In the genomic region with DNA sequence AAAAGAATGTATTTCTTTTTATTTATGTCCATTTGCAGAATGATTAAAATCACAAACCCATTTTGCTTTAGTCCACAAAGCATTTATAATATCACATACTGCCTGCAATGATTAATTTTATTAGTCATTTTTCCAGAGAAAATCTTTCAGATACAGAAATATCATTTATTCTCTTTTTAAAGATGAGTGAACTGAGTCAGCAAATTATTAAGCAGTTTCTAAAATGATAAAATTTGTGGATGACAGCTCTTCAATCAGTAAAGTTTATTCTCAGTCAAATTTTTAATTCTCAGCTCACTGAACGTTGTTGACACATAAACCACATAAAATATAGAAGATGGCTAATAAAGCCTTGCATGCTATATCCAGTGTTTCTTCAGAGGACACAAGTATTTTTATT, we compare ENCODE assay signal across 36 cellular contexts.
"Had no signal": no experiment of that assay in that cellular context is flagged by ENCODE, and none has a peak within 500 bp of the region (broad histone marks: within the 10 kb centered on the region; RNA-seq: fewer than 3 reads in every experiment).

No MANE protein-coding gene starts in this region.

- H3K4me1 ChIP-seq: adrenal gland had no signal

- FAIRE-seq: bronchial epithelial cell, TTC549 had no signal

- DNase-seq: activated B cell treated with CpG ODN at 0.5 μM for 24 hours; activated CD4-positive, alpha-beta memory T cell treated with anti-CD3 and anti-CD28 coated beads for 36 hours; activated CD4-positive, alpha-beta T cell treated with anti-CD3 and anti-CD28 coated beads for 4 hours; activated CD4-positive, alpha-beta T cell treated with anti-CD3 and anti-CD28 coated beads, Interleukin-2, amount 10 ng/mL, durations not matched to agents 24 days and 14 days; activated CD4-positive, alpha-beta T cell treated with anti-CD3 and anti-CD28 coated beads, Interleukin-2, amount 50 U/mL, for 1 hour; activated CD4-positive, alpha-beta T cell treated with anti-CD3 and anti-CD28 coated beads, Interleukin-2, amount 50 U/mL, for 4 hours; activated CD4-positive, CD25-positive, alpha-beta regulatory T cell treated with anti-CD3 and anti-CD28 coated beads, Interleukin-2, amount 50 U/mL, for 72 hours; activated CD8-positive, alpha-beta memory T cell treated with anti-CD3 and anti-CD28 coated beads, Interleukin-2, amount 50 U/mL, for 4 hours; activated CD8-positive, alpha-beta T cell treated with anti-CD3 and anti-CD28 coated beads for 36 hours; activated effector memory CD4-positive, alpha-beta T cell treated with anti-CD3 and anti-CD28 coated beads, Interleukin-2, amount 50 U/mL, for 16 hours; activated gamma-delta T cell treated with Interleukin-2 at 50 U/mL for 16 hours; activated naive CD4-positive, alpha-beta T cell; activated naive CD4-positive, alpha-beta T cell treated with anti-CD3 and anti-CD28 coated beads for 36 hours; activated naive CD4-positive, alpha-beta T cell treated with anti-CD3 and anti-CD28 coated beads, Interleukin-2, amount 50 U/mL, for 16 hours; activated naive CD8-positive, alpha-beta T cell treated with anti-CD3 and anti-CD28 coated beads for 36 hours; activated T-cell treated with anti-CD3 and anti-CD28 coated beads for 4 hours; activated T-cell treated with anti-CD3 and anti-CD28 coated beads, Interleukin-2, amount 50 U/mL, for 1 hour; activated T-cell treated with anti-CD3 and anti-CD28 coated beads, Interleukin-2, amount 50 U/mL, for 4 hours; activated T-cell treated with anti-CD3 and anti-CD28 coated beads, Interleukin-2, amount 50 U/mL, for 72 hours; adrenal gland; amniotic stem cell; caudate nucleus; cerebellar nuclear complex; T-helper 2 cell; T-helper 9 cell had no signal

- H3K4me3 Mint-ChIP-seq: activated B cell treated with CpG ODN at 0.5 μM for 24 hours; activated CD4-positive, alpha-beta memory T cell treated with anti-CD3 and anti-CD28 coated beads for 36 hours; activated CD4-positive, alpha-beta T cell treated with anti-CD3 and anti-CD28 coated beads, Interleukin-2, amount 10 ng/mL, durations not matched to agents 24 days and 14 days; activated CD8-positive, alpha-beta T cell treated with anti-CD3 and anti-CD28 coated beads for 36 hours; activated naive CD4-positive, alpha-beta T cell treated with anti-CD3 and anti-CD28 coated beads for 36 hours; activated naive CD8-positive, alpha-beta T cell treated with anti-CD3 and anti-CD28 coated beads for 36 hours; activated T-cell treated with anti-CD3 and anti-CD28 coated beads, Interleukin-2, amount 50 U/mL, for 4 hours; activated T-cell treated with anti-CD3 and anti-CD28 coated beads, Interleukin-2, amount 50 U/mL, for 72 hours; activated T-helper 1 cell treated with anti-CD3 and anti-CD28 coated beads, Interleukin-12 subunit alpha, Interleukin-12 subunit beta, Interleukin-2, Interleukin-4 antibody, amounts not matched to agents 30 ng/mL and 10 ng/mL and 1 ng/mL, durations not matched to agents 14 hours and 24 hours and 36 hours; activated T-helper 17 cell treated with anti-CD3 and anti-CD28 coated beads, Interleukin-2, amount 50 U/mL, for 72 hours; brain; central memory CD8-positive, alpha-beta T cell; T-helper 1 cell treated with Interleukin-12 subunit alpha and Interleukin-12 subunit beta and Interleukin-4 antibody, amounts not matched to agents 30 μg/mL and 1 μg/mL, for 36 hours; T-helper 2 cell treated with Interferon-gamma antibody and Interleukin-4, amounts not matched to agents 5 μg/mL and 100 μg/mL, for 36 hours had no signal

- H3K4me1 Mint-ChIP-seq: activated B cell treated with CpG ODN at 0.5 μM for 24 hours; activated CD4-positive, alpha-beta T cell treated with anti-CD3 and anti-CD28 coated beads, Interleukin-2, amount 10 ng/mL, durations not matched to agents 24 days and 14 days; activated naive CD8-positive, alpha-beta T cell treated with anti-CD3 and anti-CD28 coated beads for 36 hours; activated T-helper 17 cell treated with anti-CD3 and anti-CD28 coated beads, Interleukin-2, amount 50 U/mL, for 72 hours; brain; central memory CD8-positive, alpha-beta T cell had no signal

- H3K27ac ChIP-seq: adrenal gland, cardiac muscle cell, VCaP had no signal

- H3K36me3 Mint-ChIP-seq: activated CD4-positive, alpha-beta memory T cell treated with anti-CD3 and anti-CD28 coated beads for 36 hours; activated naive CD4-positive, alpha-beta T cell treated with anti-CD3 and anti-CD28 coated beads, Interleukin-2, amount 50 U/mL, for 72 hours; activated naive CD8-positive, alpha-beta T cell treated with anti-CD3 and anti-CD28 coated beads for 36 hours; brain had no signal

- H3K27me3 ChIP-seq: adrenal gland, cardiac muscle cell had no signal

- H3K9me3 ChIP-seq: adrenal gland had no signal

- H3K4me3 ChIP-seq: adrenal gland, cardiac muscle cell had no signal

- H3K27me3 Mint-ChIP-seq: activated B cell treated with CpG ODN at 0.5 μM for 24 hours; activated CD4-positive, alpha-beta memory T cell treated with anti-CD3 and anti-CD28 coated beads for 36 hours; activated CD4-positive, alpha-beta T cell treated with anti-CD3 and anti-CD28 coated beads, Interleukin-2, amount 10 ng/mL, durations not matched to agents 24 days and 14 days; activated CD8-positive, alpha-beta T cell treated with anti-CD3 and anti-CD28 coated beads for 36 hours; activated naive CD8-positive, alpha-beta T cell treated with anti-CD3 and anti-CD28 coated beads for 36 hours; activated T-helper 17 cell treated with anti-CD3 and anti-CD28 coated beads, Interleukin-2, amount 50 U/mL, for 72 hours; brain; central memory CD8-positive, alpha-beta T cell had no signal

- H3K27ac Mint-ChIP-seq: activated B cell treated with CpG ODN at 0.5 μM for 24 hours; activated CD4-positive, alpha-beta memory T cell treated with anti-CD3 and anti-CD28 coated beads for 36 hours; activated CD4-positive, alpha-beta T cell treated with anti-CD3 and anti-CD28 coated beads, Interleukin-2, amount 10 ng/mL, durations not matched to agents 24 days and 14 days; activated CD8-positive, alpha-beta T cell treated with anti-CD3 and anti-CD28 coated beads for 36 hours; activated naive CD4-positive, alpha-beta T cell treated with anti-CD3 and anti-CD28 coated beads for 36 hours; activated naive CD4-positive, alpha-beta T cell treated with anti-CD3 and anti-CD28 coated beads, Interleukin-2, amount 50 U/mL, for 72 hours; activated naive CD8-positive, alpha-beta T cell treated with anti-CD3 and anti-CD28 coated beads for 36 hours; activated T-cell treated with anti-CD3 and anti-CD28 coated beads, Interleukin-2, amount 50 U/mL, for 72 hours; activated T-helper 1 cell treated with anti-CD3 and anti-CD28 coated beads, Interleukin-12 subunit alpha, Interleukin-12 subunit beta, Interleukin-2, Interleukin-4 antibody, amounts not matched to agents 30 ng/mL and 10 ng/mL and 1 ng/mL, durations not matched to agents 14 hours and 24 hours and 36 hours; activated T-helper 17 cell treated with anti-CD3 and anti-CD28 coated beads, Interleukin-2, amount 50 U/mL, for 72 hours; brain; T-helper 1 cell treated with Interleukin-12 subunit alpha and Interleukin-12 subunit beta and Interleukin-4 antibody, amounts not matched to agents 30 μg/mL and 1 μg/mL, for 36 hours; T-helper 2 cell treated with Interferon-gamma antibody and Interleukin-4, amounts not matched to agents 5 μg/mL and 100 μg/mL, for 36 hours had no signal

- H3K36me3 ChIP-seq: adrenal gland, cardiac muscle cell had no signal

- ATAC-seq: activated CD8-positive, alpha-beta T cell treated with anti-CD3 and anti-CD28 coated beads for 36 hours; activated naive CD4-positive, alpha-beta T cell treated with anti-CD3 and anti-CD28 coated beads, Interleukin-2, amount 50 U/mL, for 72 hours; activated T-cell treated with anti-CD3 and anti-CD28 coated beads, Interleukin-2, amount 50 U/mL, for 4 hours; activated T-cell treated with anti-CD3 and anti-CD28 coated beads, Interleukin-2, amount 50 U/mL, for 72 hours; activated T-helper 17 cell treated with anti-CD3 and anti-CD28 coated beads, Interleukin-2, amount 50 U/mL, for 72 hours had no signal

- H3K9me3 Mint-ChIP-seq: activated B cell treated with CpG ODN at 0.5 μM for 24 hours; activated CD4-positive, alpha-beta memory T cell treated with anti-CD3 and anti-CD28 coated beads for 36 hours; activated CD4-positive, alpha-beta T cell treated with anti-CD3 and anti-CD28 coated beads, Interleukin-2, amount 10 ng/mL, durations not matched to agents 24 days and 14 days; activated naive CD4-positive, alpha-beta T cell treated with anti-CD3 and anti-CD28 coated beads for 36 hours; activated naive CD8-positive, alpha-beta T cell treated with anti-CD3 and anti-CD28 coated beads for 36 hours; activated T-helper 1 cell treated with anti-CD3 and anti-CD28 coated beads, Interleukin-12 subunit alpha, Interleukin-12 subunit beta, Interleukin-2, Interleukin-4 antibody, amounts not matched to agents 30 ng/mL and 10 ng/mL and 1 ng/mL, durations not matched to agents 14 hours and 24 hours and 36 hours had no signal
